ENCODE assay signal across 14 cellular contexts in genomic region chr19:4305253-4305612, GRCh38. TPM values are rescaled to one million over a fixed set of nuclear protein-coding genes. Genes with fewer than 3 reads are reported as not detected.
A peak's percentile ranks its signal among the peaks of the same experiment; 100 is the strongest.
DNase-seq lines count a peak whose midpoint lies in the region; ATAC-seq and TF ChIP-seq lines count a peak whose summit lies in the region.
"Had no signal": no experiment of that assay in that cellular context is flagged by ENCODE, and none has a peak within 500 bp of the region (broad histone marks: within the 10 kb centered on the region; RNA-seq: fewer than 3 reads in every experiment).

No MANE protein-coding gene starts in this region.

- peak overlapping the region; percentile 34; the same call in 1 of the 2 replicates for H3K4me3 ChIP-seq in iPS-18c (ENCODE audit: insufficient read depth, low read depth, low read length)
- H3K4me3 ChIP-seq: MG63, psoas muscle had no signal

- POLR2A ChIA-PET in activated CD4-positive, alpha-beta memory T cell treated with anti-CD3 and anti-CD28 coated beads, Interleukin-2, amount 10 ng/mL, durations not matched to agents 7 days and 5 days (lab: Charles Lee) = no interaction called here

- peak overlapping the region; percentile 49 for H3K4me3 Mint-ChIP-seq in activated naive CD4-positive, alpha-beta T cell treated with anti-CD3 and anti-CD28 coated beads, Interleukin-2, amount 50 U/mL, for 24 hours
- H3K4me3 Mint-ChIP-seq in activated CD4-positive, alpha-beta memory T cell treated with anti-CD3 and anti-CD28 coated beads, Interleukin-2, amount 10 ng/mL, durations not matched to agents 7 days and 5 days = peak overlapping the region; percentile 18
- H3K4me3 Mint-ChIP-seq in type B pancreatic cell (peak overlapping the region; percentile 58), endothelial cell (ENCODE audit: unreplicated experiment) (no peak overlapping the region)

- H3K4me1 Mint-ChIP-seq in activated naive CD4-positive, alpha-beta T cell treated with anti-CD3 and anti-CD28 coated beads, Interleukin-2, amount 50 U/mL, for 24 hours = peaks cover 30% of the 10 kb centered on the region
- peaks cover 21% of the 10 kb centered on the region for H3K4me1 Mint-ChIP-seq in activated CD4-positive, alpha-beta memory T cell treated with anti-CD3 and anti-CD28 coated beads, Interleukin-2, amount 10 ng/mL, durations not matched to agents 7 days and 5 days
- H3K4me1 Mint-ChIP-seq in type B pancreatic cell (ENCODE audit: unreplicated experiment) (peaks cover 6% of the 10 kb centered on the region), endothelial cell (ENCODE audit: unreplicated experiment) (no peaks in the 10 kb centered on the region)

- no peak overlapping the region for H3K27ac Mint-ChIP-seq in activated naive CD4-positive, alpha-beta T cell treated with anti-CD3 and anti-CD28 coated beads, Interleukin-2, amount 50 U/mL, for 24 hours
- H3K27ac Mint-ChIP-seq in activated CD4-positive, alpha-beta memory T cell treated with anti-CD3 and anti-CD28 coated beads, Interleukin-2, amount 10 ng/mL, durations not matched to agents 7 days and 5 days = no peak overlapping the region
- H3K27ac Mint-ChIP-seq in type B pancreatic cell = no peak overlapping the region
- H3K27ac Mint-ChIP-seq in endothelial cell (ENCODE audit: unreplicated experiment) = no peak overlapping the region

- H3K9me3 Mint-ChIP-seq in activated naive CD4-positive, alpha-beta T cell treated with anti-CD3 and anti-CD28 coated beads, Interleukin-2, amount 50 U/mL, for 24 hours = no peaks in the 10 kb centered on the region
- H3K9me3 Mint-ChIP-seq in activated CD4-positive, alpha-beta memory T cell treated with anti-CD3 and anti-CD28 coated beads, Interleukin-2, amount 10 ng/mL, durations not matched to agents 7 days and 5 days = no peaks in the 10 kb centered on the region
- H3K9me3 Mint-ChIP-seq in type B pancreatic cell (no peaks in the 10 kb centered on the region), endothelial cell (ENCODE audit: unreplicated experiment) (no peaks in the 10 kb centered on the region)
- H3K9me3 Mint-ChIP-seq: CD4-positive, CD25-positive, alpha-beta regulatory T cell had no signal

- no peak for DNase-seq in activated naive CD4-positive, alpha-beta T cell (lab: John Stamatoyannopoulos, UW)
- DNase-seq in activated CD4-positive, alpha-beta memory T cell treated with anti-CD3 and anti-CD28 coated beads, Interleukin-2, amount 10 ng/mL, durations not matched to agents 7 days and 5 days = no peak
- DNase-seq in type B pancreatic cell (ENCODE audit: extremely low spot score, unreplicated experiment) = no peak
- DNase-seq in GDM1 (lab: John Stamatoyannopoulos, UW) = no peak
- no peak for DNase-seq in endothelial cell (ENCODE audit: low spot score)
- DNase-seq: CD4-positive, CD25-positive, alpha-beta regulatory T cell; MG63; psoas muscle; stimulated activated CD4-positive, alpha-beta T cell treated with anti-CD3 and anti-CD28 coated beads, Interleukin-2, amount 100 ng/mL, for 24 hours; stimulated activated naive CD4-positive, alpha-beta T cell treated with Interleukin-2 at 50 U/mL for 16 hours had no signal

- ATAC-seq in GM18520 (IDR thresholded peaks at IDR 0.05; ENCODE audit: unreplicated experiment) = no peak
- ATAC-seq: psoas muscle had no signal

- no peaks in the 10 kb centered on the region for H3K36me3 Mint-ChIP-seq in activated naive CD4-positive, alpha-beta T cell treated with anti-CD3 and anti-CD28 coated beads, Interleukin-2, amount 50 U/mL, for 24 hours
- H3K36me3 Mint-ChIP-seq in activated CD4-positive, alpha-beta memory T cell treated with anti-CD3 and anti-CD28 coated beads, Interleukin-2, amount 10 ng/mL, durations not matched to agents 7 days and 5 days (ENCODE audit: low read depth) = no peaks in the 10 kb centered on the region
- H3K36me3 Mint-ChIP-seq in type B pancreatic cell = no peaks in the 10 kb centered on the region
- peaks cover 4% of the 10 kb centered on the region for H3K36me3 Mint-ChIP-seq in endothelial cell (ENCODE audit: low read depth, unreplicated experiment)
- H3K36me3 Mint-ChIP-seq: CD4-positive, CD25-positive, alpha-beta regulatory T cell had no signal

- H3K9me3 ChIP-seq in iPS-18c (ENCODE audit: control insufficient read depth, insufficient read depth, low read length) = no peaks in the 10 kb centered on the region
- H3K9me3 ChIP-seq: MG63, psoas muscle had no signal

- no peaks in the 10 kb centered on the region for H3K27me3 Mint-ChIP-seq in activated naive CD4-positive, alpha-beta T cell treated with anti-CD3 and anti-CD28 coated beads, Interleukin-2, amount 50 U/mL, for 24 hours
- no peaks in the 10 kb centered on the region for H3K27me3 Mint-ChIP-seq in activated CD4-positive, alpha-beta memory T cell treated with anti-CD3 and anti-CD28 coated beads, Interleukin-2, amount 10 ng/mL, durations not matched to agents 7 days and 5 days
- no peaks in the 10 kb centered on the region for H3K27me3 Mint-ChIP-seq in type B pancreatic cell
- H3K27me3 Mint-ChIP-seq in endothelial cell (ENCODE audit: unreplicated experiment) = peaks cover 4% of the 10 kb centered on the region

- CTCF ChIA-PET in activated CD4-positive, alpha-beta memory T cell treated with anti-CD3 and anti-CD28 coated beads, Interleukin-2, amount 10 ng/mL, durations not matched to agents 7 days and 5 days (lab: Charles Lee) = no interaction called here

- no peak for TF ChIP-seq CTCF in type B pancreatic cell (conservative IDR thresholded peaks at IDR 0.05)
- no peak for TF ChIP-seq CTCF in endothelial cell (IDR thresholded peaks at IDR 0.05; ENCODE audit: unreplicated experiment)

RNA-seq across cellular contexts. Expression of gene FSD1, which starts 0.8 kb away (rescaled TPM):
- total RNA-seq in activated CD4-positive, alpha-beta memory T cell treated with anti-CD3 and anti-CD28 coated beads, Interleukin-2, amount 10 ng/mL, durations not matched to agents 7 days and 5 days = 1 to 10 TPM; 3.2 to 3.4 TPM
- 4.8 and 26.3 TPM in 2 replicates for total RNA-seq in type B pancreatic cell (ENCODE audit: low replicate concordance)
- total RNA-seq in endothelial cell (ENCODE audit: unreplicated experiment) = 19.0 TPM
- total RNA-seq: psoas muscle had no signal

RNA-seq across cellular contexts. Expression of gene TMIGD2, which starts 3.0 kb away (rescaled TPM):
- 1 to 10 TPM; 2.6 to 4.0 TPM for total RNA-seq in activated CD4-positive, alpha-beta memory T cell treated with anti-CD3 and anti-CD28 coated beads, Interleukin-2, amount 10 ng/mL, durations not matched to agents 7 days and 5 days
- not detected in 2 replicates for total RNA-seq in type B pancreatic cell (ENCODE audit: low replicate concordance)
- total RNA-seq in endothelial cell (ENCODE audit: unreplicated experiment) = not detected
- total RNA-seq: endothelial cell of umbilical vein had no signal

RNA-seq across cellular contexts. Expression of gene SHD, which starts 26.2 kb away (rescaled TPM):
- not detected for total RNA-seq in activated CD4-positive, alpha-beta memory T cell treated with anti-CD3 and anti-CD28 coated beads, Interleukin-2, amount 10 ng/mL, durations not matched to agents 7 days and 5 days
- total RNA-seq in type B pancreatic cell (ENCODE audit: low replicate concordance) (4.9 and 6.1 TPM in 2 replicates), endothelial cell (ENCODE audit: unreplicated experiment) (0.90 TPM)
- total RNA-seq: CD4-positive, CD25-positive, alpha-beta regulatory T cell; endothelial cell of umbilical vein had no signal

RNA-seq across cellular contexts. Expression of gene STAP2, which starts 33.4 kb away (rescaled TPM):
- total RNA-seq in activated CD4-positive, alpha-beta memory T cell treated with anti-CD3 and anti-CD28 coated beads, Interleukin-2, amount 10 ng/mL, durations not matched to agents 7 days and 5 days = 1 to 10 TPM; 8.3 to 8.6 TPM
- total RNA-seq in type B pancreatic cell (ENCODE audit: low replicate concordance) (42.5 and 96.9 TPM in 2 replicates), endothelial cell (ENCODE audit: unreplicated experiment) (66.2 TPM)

RNA-seq across cellular contexts. Expression of gene MPND, which starts 38.1 kb away (rescaled TPM):
- total RNA-seq in activated CD4-positive, alpha-beta memory T cell treated with anti-CD3 and anti-CD28 coated beads, Interleukin-2, amount 10 ng/mL, durations not matched to agents 7 days and 5 days = 10 to 100 TPM; 19.1 to 20.4 TPM
- total RNA-seq in type B pancreatic cell (ENCODE audit: low replicate concordance) (43.5 and 43.6 TPM in 2 replicates), endothelial cell (ENCODE audit: unreplicated experiment) (18.3 TPM)
